Comparison of ENCODE assay signal across 25 cellular contexts in genomic region chr2:107374261-107374660, GRCh38.
"Had no signal": no experiment of that assay in that cellular context is flagged by ENCODE, and none has a peak within 500 bp of the region (broad histone marks: within the 10 kb centered on the region; RNA-seq: fewer than 3 reads in every experiment).

No MANE protein-coding gene starts in this region.

- H3K4me1 ChIP-seq: foreskin keratinocyte, left lung, upper lobe of right lung had no signal

- DNase-seq: activated B cell treated with CpG ODN at 0.5 μM for 24 hours; activated CD4-positive, alpha-beta T cell treated with anti-CD3 and anti-CD28 coated beads for 36 hours; activated CD4-positive, alpha-beta T cell treated with anti-CD3 and anti-CD28 coated beads, Interleukin-2, amount 50 U/mL, for 48 hours; activated CD8-positive, alpha-beta memory T cell treated with anti-CD3 and anti-CD28 coated beads, Interleukin-2, amount 50 U/mL, for 48 hours; activated naive CD4-positive, alpha-beta T cell treated with Interleukin-2 at 50 U/mL for 16 hours; activated naive CD8-positive, alpha-beta T cell treated with anti-CD3 and anti-CD28 coated beads for 36 hours; activated T-cell treated with anti-CD3 and anti-CD28 coated beads, Interleukin-2, amount 50 U/mL, for 48 hours; cortex of kidney; effector CD4-positive, alpha-beta T cell; erythroblast; foreskin keratinocyte; glutamatergic neuron; immature natural killer cell; kidney glomerular epithelial cell; left lung; ovary; right cardiac atrium; stimulated activated CD4-positive, alpha-beta T cell treated with anti-CD3 and anti-CD28 coated beads, Interleukin-1b, Interleukin-23, amount 100 ng/mL, for 48 hours; substantia nigra; T-helper 17 cell; thyroid gland; upper lobe of right lung had no signal

- H3K27me3 ChIP-seq: cardiac muscle cell, foreskin keratinocyte, hepatocyte, left lung, neutrophil, ovary, thyroid gland, upper lobe of right lung had no signal

- H3K9me3 ChIP-seq: neutrophil, thyroid gland, upper lobe of right lung had no signal

- H2AFZ ChIP-seq: hepatocyte had no signal

- H3K4me2 ChIP-seq: hepatocyte had no signal

- H3K79me2 ChIP-seq: hepatocyte had no signal

- ATAC-seq: activated CD4-positive, alpha-beta T cell treated with anti-CD3 and anti-CD28 coated beads for 36 hours; foreskin keratinocyte; left lung; T-helper 17 cell; upper lobe of right lung had no signal

- H3K4me3 ChIP-seq: cardiac muscle cell, hepatocyte, left lung, ovary, thyroid gland, upper lobe of right lung had no signal

- H3K27ac ChIP-seq: cardiac muscle cell, foreskin keratinocyte, hepatocyte, left lung, neutrophil, ovary, thyroid gland, upper lobe of right lung had no signal

- H3K36me3 ChIP-seq: cardiac muscle cell, left lung, neutrophil, ovary, thyroid gland, upper lobe of right lung had no signal
